In genomic region chr15:75178171-75178937, GRCh38 we compare ENCODE assay signal across 9 cellular contexts. TPM values are rescaled to one million over a fixed set of nuclear protein-coding genes. Genes with fewer than 3 reads are reported as not detected.
DNase-seq lines count a peak whose midpoint lies in the region; ATAC-seq lines count a peak whose summit lies in the region.
"Had no signal": no experiment of that assay in that cellular context is flagged by ENCODE, and none has a peak within 500 bp of the region (broad histone marks: within the 10 kb centered on the region; RNA-seq: fewer than 3 reads in every experiment).

No MANE protein-coding gene starts in this region.

- no peak for DNase-seq in activated naive CD4-positive, alpha-beta T cell treated with anti-CD3 and anti-CD28 coated beads for 36 hours
- DNase-seq in dermis blood vessel endothelial cell, result peak; percentile 27
- no peak for DNase-seq in T-helper 9 cell
- DNase-seq in NK-92 treated with Interleukin-12 subunit alpha and Interleukin-12 subunit beta, amount 100 ng/mL, for 24 hours (lab: John Stamatoyannopoulos, UW), result no peak
- DNase-seq: CD4-positive, alpha-beta T cell had no signal

- CTCF ChIA-PET in activated naive CD4-positive, alpha-beta T cell treated with anti-CD3 and anti-CD28 coated beads for 36 hours (lab: Charles Lee), result no interaction called here

- ATAC-seq in GM19035 (IDR thresholded peaks at IDR 0.05; ENCODE audit: unreplicated experiment), result no peak

- peaks cover 69% of the 10 kb centered on the region for H3K4me1 ChIP-seq in mononuclear cell (ENCODE audit: insufficient read depth, low read length)
- H3K4me1 ChIP-seq in urinary bladder (ENCODE audit: insufficient read depth), result no peaks in the 10 kb centered on the region

- no peak overlapping the region for H3K27ac Mint-ChIP-seq in activated naive CD4-positive, alpha-beta T cell treated with anti-CD3 and anti-CD28 coated beads, Interleukin-2, amount 50 U/mL, for 24 hours
- no peak overlapping the region for H3K27ac Mint-ChIP-seq in activated naive CD4-positive, alpha-beta T cell treated with anti-CD3 and anti-CD28 coated beads for 36 hours
- H3K27ac Mint-ChIP-seq: CD4-positive, alpha-beta T cell had no signal

- H3K4me3 ChIP-seq in mononuclear cell (ENCODE audit: low read length), result peak overlapping the region; percentile 27
- H3K4me3 ChIP-seq in urinary bladder (ENCODE audit: low read depth, low read length), result peak overlapping the region; percentile 19

- H3K9me3 ChIP-seq in mononuclear cell (ENCODE audit: low read depth, low read length), result no peaks in the 10 kb centered on the region

- WGBS in urinary bladder, result 7% methylated on average over 53 of the region's 53 CpGs

- H3K9me3 Mint-ChIP-seq in activated naive CD4-positive, alpha-beta T cell treated with anti-CD3 and anti-CD28 coated beads, Interleukin-2, amount 50 U/mL, for 24 hours, result no peaks in the 10 kb centered on the region
- H3K9me3 Mint-ChIP-seq in activated naive CD4-positive, alpha-beta T cell treated with anti-CD3 and anti-CD28 coated beads for 36 hours, result no peaks in the 10 kb centered on the region
- H3K9me3 Mint-ChIP-seq: CD4-positive, alpha-beta T cell had no signal

- H3K27ac ChIP-seq in urinary bladder (ENCODE audit: low read depth), result peak overlapping the region; percentile 25

- H3K4me3 Mint-ChIP-seq in activated naive CD4-positive, alpha-beta T cell treated with anti-CD3 and anti-CD28 coated beads, Interleukin-2, amount 50 U/mL, for 24 hours, result peak overlapping the region; percentile 66
- H3K4me3 Mint-ChIP-seq in activated naive CD4-positive, alpha-beta T cell treated with anti-CD3 and anti-CD28 coated beads for 36 hours, result no peak overlapping the region
- H3K4me3 Mint-ChIP-seq: CD4-positive, alpha-beta T cell had no signal

- H3K4me1 Mint-ChIP-seq in activated naive CD4-positive, alpha-beta T cell treated with anti-CD3 and anti-CD28 coated beads, Interleukin-2, amount 50 U/mL, for 24 hours, result peaks cover 5% of the 10 kb centered on the region
- H3K4me1 Mint-ChIP-seq in activated naive CD4-positive, alpha-beta T cell treated with anti-CD3 and anti-CD28 coated beads for 36 hours (ENCODE audit: low read depth), result peaks cover 5% of the 10 kb centered on the region

- intact Hi-C loops in activated naive CD4-positive, alpha-beta T cell treated with anti-CD3 and anti-CD28 coated beads for 36 hours (cut with micrococcal nuclease), result no loop called here

- peaks cover 14% of the 10 kb centered on the region for H3K27me3 Mint-ChIP-seq in activated naive CD4-positive, alpha-beta T cell treated with anti-CD3 and anti-CD28 coated beads, Interleukin-2, amount 50 U/mL, for 24 hours
- peaks cover 38% of the 10 kb centered on the region for H3K27me3 Mint-ChIP-seq in activated naive CD4-positive, alpha-beta T cell treated with anti-CD3 and anti-CD28 coated beads for 36 hours (ENCODE audit: low read depth)

- peaks cover 13% of the 10 kb centered on the region for H3K27me3 ChIP-seq in mononuclear cell (ENCODE audit: insufficient read depth, low read length)

- H3K36me3 Mint-ChIP-seq in activated naive CD4-positive, alpha-beta T cell treated with anti-CD3 and anti-CD28 coated beads, Interleukin-2, amount 50 U/mL, for 24 hours, result no peaks in the 10 kb centered on the region
- H3K36me3 Mint-ChIP-seq in activated naive CD4-positive, alpha-beta T cell treated with anti-CD3 and anti-CD28 coated beads for 36 hours (ENCODE audit: low read depth), result no peaks in the 10 kb centered on the region

- H3K36me3 ChIP-seq in urinary bladder (ENCODE audit: insufficient read depth), result no peaks in the 10 kb centered on the region

RNA-seq across cellular contexts. Expression of gene C15orf39, which starts 23.3 kb away (rescaled TPM):
- total RNA-seq in activated naive CD4-positive, alpha-beta T cell treated with anti-CD3 and anti-CD28 coated beads for 36 hours, result 1 to 10 TPM; 7.4 to 8.7 TPM
- total RNA-seq in dermis blood vessel endothelial cell (7.0 and 12.4 TPM in 2 replicates), mononuclear cell (54.0 TPM), urinary bladder (4.3 TPM)
- polyA plus RNA-seq in urinary bladder, result 26.4 TPM
